ENCODE assay signal across 13 cellular contexts in the genomic region with DNA sequence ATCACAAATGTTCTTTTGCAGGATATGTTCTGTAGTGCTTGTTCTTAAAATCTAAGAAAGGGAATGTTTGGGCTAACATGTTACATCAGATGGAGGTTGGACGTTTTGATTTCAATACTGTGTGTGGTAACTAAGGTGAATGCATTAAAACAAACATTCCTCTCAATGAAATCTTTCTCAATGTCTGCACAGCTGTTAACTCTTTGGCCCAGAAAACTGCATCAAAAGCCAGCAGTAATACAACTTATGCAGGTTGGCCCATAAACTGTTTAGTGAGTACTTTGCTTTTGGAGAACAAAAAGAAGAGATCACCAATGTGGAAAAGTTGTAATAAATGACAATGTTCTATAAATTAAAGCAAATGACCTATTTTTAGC. TPM values are rescaled to one million over a fixed set of nuclear protein-coding genes. Genes with fewer than 3 reads are reported as not detected.
DNase-seq lines count a peak whose midpoint lies in the region; ATAC-seq, FAIRE-seq and TF ChIP-seq lines count a peak whose summit lies in the region.
"Had no signal": no experiment of that assay in that cellular context is flagged by ENCODE, and none has a peak within 500 bp of the region (broad histone marks: within the 10 kb centered on the region; RNA-seq: fewer than 3 reads in every experiment).

No MANE protein-coding gene starts in this region.

- no peak overlapping the region for H2AFZ ChIP-seq in HepG2 (ENCODE audit: low read length)

- 12% methylated on average over 1 of the region's 1 CpG for WGBS in liver
- 0% methylated on average over 1 of the region's 1 CpG for WGBS in HepG2 (ENCODE audit: low lambda C conversion rate)

- no peak for TF ChIP-seq POLR2A in HepG2 (IDR thresholded peaks at IDR 0.05; ENCODE audit: insufficient read depth in 1 of 2, low read depth in 2 of 2, low read length in 2 of 2)

- H3K27me3 ChIP-seq in liver (ENCODE audit: control insufficient read depth in 4 of 4, insufficient read depth in 4 of 4, low read length in 3 of 4): no peaks in the 10 kb centered on the region
- no peaks in the 10 kb centered on the region for H3K27me3 ChIP-seq in HepG2 (ENCODE audit: control insufficient read depth in 1 of 2, insufficient read depth in 2 of 2, low read length in 2 of 2)
- H3K27me3 ChIP-seq in colonic mucosa: no peaks in the 10 kb centered on the region

- H3K4me2 ChIP-seq in HepG2 (ENCODE audit: low read depth, low read length): no peak overlapping the region

- no peak overlapping the region for H3K4me3 ChIP-seq in liver (ENCODE audit: low read depth in 1 of 3, low read length in 3 of 3)
- H3K4me3 ChIP-seq in HepG2 (replicated peaks in 1 of 3; ENCODE audit: insufficient read depth in 1 of 3, low read depth in 2 of 3, low read length in 3 of 3): no peak overlapping the region
- H3K4me3 ChIP-seq in astrocyte of the cerebellum (ENCODE audit: low read depth, low read length): no peak overlapping the region
- H3K4me3 ChIP-seq in colonic mucosa: no peak overlapping the region

- CTCF ChIA-PET in HepG2 (lab: Yijun Ruan, JAX; ENCODE audit: low intra/inter-chr PET ratio, low total read pairs): no interaction called here

- intact Hi-C loops in HepG2 (cut with micrococcal nuclease; ENCODE audit: unreplicated experiment): no loop called here
- intact Hi-C loops in colonic mucosa (cut with DNase I): no loop called here

- DNase-seq in HepG2 (ENCODE audit: low spot score) (no peak), astrocyte of the cerebellum (ENCODE audit: low read depth) (peak; percentile 71), glomerular visceral epithelial cell (ENCODE audit: extremely low spot score) (peak; percentile 59), OCI-M2 (lab: John Stamatoyannopoulos, UW; ENCODE audit: unreplicated experiment) (no peak), colonic mucosa (no peak)
- no peak for DNase-seq in stimulated activated CD4-positive, alpha-beta T cell treated with anti-CD3 and anti-CD28 coated beads, Interleukin-4, amount 100 ng/mL, for 24 hours
- DNase-seq: activated CD4-positive, CD25-positive, alpha-beta regulatory T cell treated with anti-CD3 and anti-CD28 coated beads, Interleukin-2, amount 50 U/mL, for 72 hours; natural killer cell; NCI-H187 treated with DMSO at 0.1 percent for 48 hours; stimulated activated naive CD8-positive, alpha-beta T cell treated with anti-CD3 and anti-CD28 coated beads, Interleukin-15, amount 100 ng/mL, for 72 hours had no signal

- H3K27ac ChIP-seq in liver (ENCODE audit: low read depth in 1 of 2, low read length in 2 of 2): no peak overlapping the region
- H3K27ac ChIP-seq in HepG2 (ENCODE audit: extremely low read length, insufficient read depth, low read length): no peak overlapping the region
- H3K27ac ChIP-seq in colonic mucosa: no peak overlapping the region

- H3K36me3 ChIP-seq in liver (ENCODE audit: control insufficient read depth in 4 of 4, insufficient read depth in 3 of 4, low read depth in 1 of 4, low read length in 3 of 4) (no peaks in the 10 kb centered on the region), HepG2 (replicated peaks in 1 of 2; ENCODE audit: control insufficient read depth in 1 of 2, insufficient read depth in 2 of 2, low read length in 2 of 2) (no peaks in the 10 kb centered on the region), colonic mucosa (no peaks in the 10 kb centered on the region)

- no peak for FAIRE-seq in HepG2 (lab: Jason Lieb, UNC)
- FAIRE-seq: HTR-8/SVneo had no signal

- TF ChIP-seq RAD21 in liver (IDR thresholded peaks at IDR 0.05): no peak
- TF ChIP-seq RAD21 in HepG2 (CRISPR knock-in tag; IDR thresholded peaks at IDR 0.05): no peak

- H3K4me1 ChIP-seq in liver (ENCODE audit: control insufficient read depth in 4 of 4, insufficient read depth in 4 of 4, low read length in 3 of 4) (peaks cover 5 to 17% (median 14%) of the 10 kb centered on the region in 4 donors), HepG2 (ENCODE audit: insufficient read depth, low read length) (peaks cover 8% of the 10 kb centered on the region), colonic mucosa (no peaks in the 10 kb centered on the region)

- no peak overlapping the region for H3K9ac ChIP-seq in liver (ENCODE audit: low read depth in 1 of 2, low read length in 2 of 2)
- H3K9ac ChIP-seq in HepG2 (ENCODE audit: insufficient read depth, low read depth, low read length): no peak overlapping the region
- no peak overlapping the region for H3K9ac ChIP-seq in colonic mucosa (ENCODE audit: low read depth in 2 of 2, low read length in 2 of 2)

- H3K9me3 ChIP-seq in liver (ENCODE audit: control insufficient read depth in 4 of 4, low read length in 3 of 4) (no peaks in the 10 kb centered on the region), HepG2 (ENCODE audit: low read length) (no peaks in the 10 kb centered on the region), colonic mucosa (no peaks in the 10 kb centered on the region)

- ATAC-seq in HepG2 (no peak), HG02642 (IDR thresholded peaks at IDR 0.05; ENCODE audit: poor library complexity, unreplicated experiment) (no peak)
- ATAC-seq: natural killer cell; stimulated activated naive CD8-positive, alpha-beta T cell treated with anti-CD3 and anti-CD28 coated beads, Interleukin-15, amount 100 ng/mL, for 72 hours had no signal

- no peaks in the 10 kb centered on the region for H4K20me1 ChIP-seq in HepG2 (ENCODE audit: insufficient read depth, low read length)

- POLR2A ChIA-PET in HepG2 (lab: Yijun Ruan, JAX): no interaction called here

- no TSS peak for BruUV-seq in HepG2 (replicated peaks; lab: Mats Ljungman, UMichigan)

- in situ Hi-C loops in HepG2 (cut with HindIII; ENCODE audit: extremely low pct_ligation_motif_present, low pct_unique_long_range_greater_than_20kb) (no loop called here), astrocyte of the cerebellum (cut with HindIII; ENCODE audit: low sequenced_read_pairs) (no loop called here)

- no peak for TF ChIP-seq CTCF in liver (IDR thresholded peaks at IDR 0.05; ENCODE audit: low read depth, low read length, missing input control)
- no peak for TF ChIP-seq CTCF in HepG2 (CRISPR knock-in tag; IDR thresholded peaks at IDR 0.05)
- TF ChIP-seq CTCF in astrocyte of the cerebellum (IDR thresholded peaks at IDR 0.05; ENCODE audit: low read depth, low read length, missing control alignments): no peak
- TF ChIP-seq CTCF in colonic mucosa (IDR thresholded peaks at IDR 0.05): no peak

- H3K79me2 ChIP-seq in HepG2 (ENCODE audit: insufficient read depth, low read length): no peaks in the 10 kb centered on the region

- no peak for TF ChIP-seq EP300 in HepG2 (IDR thresholded peaks at IDR 0.05; ENCODE audit: low read depth in 2 of 2, low read length in 2 of 2)
- TF ChIP-seq EP300 in HepG2 (CRISPR knock-in tag; IDR thresholded peaks at IDR 0.05; ENCODE audit: borderline replicate concordance): no peak

TF ChIP-seq in liver, 16 proteins besides CTCF, POLR2A, EP300 and RAD21:
- TF ChIP-seq YY1 (IDR thresholded peaks at IDR 0.05): peak; percentile 51
- peak in 1 of 2 donors; percentile 45 for TF ChIP-seq HNF4A (conservative IDR thresholded peaks at IDR 0.05)
- peak; percentile 27 for TF ChIP-seq SP1 (IDR thresholded peaks at IDR 0.05)
- TF ChIP-seq, protein P1, sequence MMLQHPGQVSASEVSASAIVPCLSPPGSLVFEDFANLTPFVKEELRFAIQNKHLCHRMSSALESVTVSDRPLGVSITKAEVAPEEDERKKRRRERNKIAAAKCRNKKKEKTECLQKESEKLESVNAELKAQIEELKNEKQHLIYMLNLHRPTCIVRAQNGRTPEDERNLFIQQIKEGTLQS (IDR thresholded peaks at IDR 0.05): no peak
- TF ChIP-seq FOXA2 (IDR thresholded peaks at IDR 0.05): no peak
- peak in 1 of 2 donors; percentile 56 for TF ChIP-seq RXRA (IDR thresholded peaks at IDR 0.05)

TF ChIP-seq in HepG2, 621 proteins besides CTCF, POLR2A, EP300 and RAD21:
- TF ChIP-seq ZSCAN20 (CRISPR knock-in tag; IDR thresholded peaks at IDR 0.05; ENCODE audit: borderline replicate concordance): no peak

RNA-seq across cellular contexts. Expression of gene ARSJ, which starts 18.1 kb away (rescaled TPM):
- total RNA-seq in liver (1 to 10 TPM in 1 of 2 donors, under 1 TPM in 1; 0.56 to 1.8 TPM), HepG2 (2016; rRNA removed; fragmentation: Illumina TruSeq; extraction: Trizol) (not detected in 2 replicates), colonic mucosa (1 to 10 TPM; 4.7 to 8.4 TPM)
- polyA plus RNA-seq in liver (under 1 TPM; 0.94 to 0.95 TPM), HepG2 (2011; rRNA removed) (not detected in 2 replicates)
- total RNA-seq in HepG2 (2016; cell fraction: cytosol; rRNA removed; fragmentation: Illumina TruSeq; extraction: Trizol; ENCODE audit: low read depth): not detected in 2 replicates
- total RNA-seq in HepG2 (2016; cell fraction: insoluble cytoplasmic fraction; rRNA removed; fragmentation: Illumina TruSeq; extraction: Trizol): not detected in 2 replicates
- total RNA-seq in HepG2 (2016; cell fraction: membrane; rRNA removed; fragmentation: Illumina TruSeq; extraction: Trizol): not detected in 2 replicates
- not detected in 2 replicates for total RNA-seq in HepG2 (2016; cell fraction: nucleus; rRNA removed; fragmentation: Illumina TruSeq; extraction: Trizol)
- polyA plus RNA-seq in HepG2 (2011; cell fraction: cytosol; rRNA removed): 0.04 TPM in 1 of 2 replicates, not detected in the other
- polyA plus RNA-seq in HepG2 (2011; cell fraction: nucleus; rRNA removed): not detected in 2 replicates
- not detected in 2 replicates for polyA plus RNA-seq in HepG2 (2012)
- not detected in 2 replicates for polyA plus RNA-seq in HepG2 (2016; cell fraction: cytosol; fragmentation: Illumina TruSeq; extraction: Trizol; ENCODE audit: low read depth)
- polyA plus RNA-seq in HepG2 (2016; cell fraction: insoluble cytoplasmic fraction; fragmentation: Illumina TruSeq; extraction: Trizol; ENCODE audit: low read depth): not detected in 2 replicates
- polyA plus RNA-seq in HepG2 (2016; cell fraction: membrane; fragmentation: Illumina TruSeq; extraction: Trizol; ENCODE audit: low read depth): not detected in 2 replicates
- polyA plus RNA-seq in HepG2 (2016; cell fraction: nucleus; fragmentation: Illumina TruSeq; extraction: Trizol; ENCODE audit: insufficient read depth, low read depth): not detected in 2 replicates
- 1.8 TPM in 1 of 2 replicates, not detected in the other for polyA minus RNA-seq in HepG2 (2011; rRNA and poly(A)+ RNA removed; ENCODE audit: low replicate concordance)
- polyA minus RNA-seq in HepG2 (2011; cell fraction: cytosol; rRNA and poly(A)+ RNA removed): not detected in 2 replicates
- polyA minus RNA-seq in HepG2 (2011; cell fraction: nucleus; rRNA and poly(A)+ RNA removed): not detected in 2 replicates

Comparison
In these comparisons a context has a peak if more than half of its experiments do, and no peak if none do; other contexts are left out.
1. DNase-seq: peak in astrocyte of the cerebellum (single experiment) and glomerular visceral epithelial cell (single experiment); none in HepG2 (single experiment), OCI-M2 (single experiment), stimulated activated CD4-positive, alpha-beta T cell treated with anti-CD3 and anti-CD28 coated beads, Interleukin-4, amount 100 ng/mL, for 24 hours (single experiment) and colonic mucosa (single experiment).